In the genomic region with DNA sequence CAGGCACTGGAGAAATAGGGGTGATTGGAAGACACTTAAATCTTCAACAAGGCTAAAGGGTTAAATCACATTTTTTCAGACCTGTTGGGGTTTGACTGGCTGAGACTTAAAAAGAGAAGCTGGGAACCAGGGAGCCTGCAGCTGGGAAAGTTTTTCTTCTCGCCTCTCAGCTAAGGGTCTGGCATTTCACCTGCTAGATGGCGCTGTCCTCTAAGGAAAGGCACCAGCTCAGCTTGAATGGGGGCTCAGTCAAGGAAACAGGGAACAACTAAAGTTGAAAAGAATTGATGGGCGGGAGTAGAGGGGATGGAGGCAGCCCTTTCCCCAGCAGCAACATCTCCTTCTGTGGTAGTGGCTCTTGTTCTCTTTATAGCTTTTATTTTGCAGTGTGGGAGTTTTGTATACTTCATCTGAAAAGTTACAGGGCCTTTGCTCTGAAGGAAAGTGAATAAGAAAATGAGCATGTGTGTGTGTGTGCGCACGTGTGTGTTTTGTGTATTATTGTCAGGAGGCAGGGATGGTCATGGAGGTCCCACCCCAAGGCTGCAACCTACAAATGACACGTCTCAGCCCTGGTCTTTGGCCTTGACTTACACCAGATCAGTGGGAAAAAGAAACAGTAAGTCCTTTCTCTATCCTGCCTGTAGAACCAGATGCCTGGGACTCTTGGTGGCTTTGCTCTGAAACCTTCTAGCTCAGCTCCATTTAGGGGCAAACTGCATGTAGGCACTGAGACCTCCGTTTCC, we compare ENCODE assay signal across 8 cellular contexts.
DNase-seq lines count a peak whose midpoint lies in the region; ATAC-seq lines count a peak whose summit lies in the region.

No MANE protein-coding gene starts in this region.

- ATAC-seq in GM21786 (IDR thresholded peaks at IDR 0.05; ENCODE audit: unreplicated experiment), result peak; percentile 71
- no peak for ATAC-seq in HG02759 (IDR thresholded peaks at IDR 0.05; ENCODE audit: unreplicated experiment)

- DNase-seq in COR-L47 (lab: John Stamatoyannopoulos, UW) (peak; percentile 41), NCI-H2227 treated with DMSO at 0.1 percent for 48 hours (lab: John Stamatoyannopoulos, UW) (peak; percentile 61), lung microvascular endothelial cell (ENCODE audit: low read depth in 2 of 2) (peak; percentile 64 to 72)
- DNase-seq in activated CD4-positive, alpha-beta T cell treated with anti-CD3 and anti-CD28 coated beads, Interleukin-2, amount 50 U/mL, for 24 hours (ENCODE audit: low read depth in 1 of 2, low spot score in 1 of 2), result peak; percentile 4 to 42
- peak; percentile 54 for DNase-seq in effector CD8-positive, alpha-beta T cell (lab: John Stamatoyannopoulos, UW)
- peak; percentile 29 to 32 for DNase-seq in stimulated activated CD8-positive, alpha-beta memory T cell treated with anti-CD3 and anti-CD28 coated beads, Interleukin-2, amount 100 ng/mL, for 48 hours (ENCODE audit: low read depth in 2 of 2)
